In genomic region chr20:1894951-1895673, GRCh38 we compare ENCODE assay signal across 8 cellular contexts. TPM values are rescaled to one million over a fixed set of nuclear protein-coding genes. Genes with fewer than 3 reads are reported as not detected.
A peak's percentile ranks its signal among the peaks of the same experiment; 100 is the strongest.
DNase-seq lines count a peak whose midpoint lies in the region; ATAC-seq, FAIRE-seq and TF ChIP-seq lines count a peak whose summit lies in the region.

SIRPA (plus strand) TSS chr20:1895407; CDS start chr20:1895448, 41 bp downstream.

- peak within 1 kb of the TSS; percentile 59 for H3K4me3 ChIP-seq in AG09309 (ENCODE audit: control insufficient read depth, low read depth, low read length)
- H3K4me3 ChIP-seq in NT2/D1 (ENCODE audit: insufficient read length, low read depth) = peak within 1 kb of the TSS; percentile 57

- FAIRE-seq in GM12891 (lab: Jason Lieb, UNC) = no peak

- intact Hi-C loops in sciatic nerve (cut with DNase I) = loop anchor here (5.0 kb wide), 1 partner anchor 93 kb away; no protein-coding TSS in a partner anchor

- H3K9ac ChIP-seq in NT2/D1 (ENCODE audit: insufficient read length, low read depth) = peak within 1 kb of the TSS; percentile 69

- H3K9me3 ChIP-seq in NT2/D1 (ENCODE audit: insufficient read depth, low read length) = no peaks in the 10 kb centered on the region

- no peak for TF ChIP-seq CTCF in AG09309 (IDR thresholded peaks at IDR 0.05; ENCODE audit: control insufficient read depth, insufficient read depth, low read depth, low read length, missing control alignments)

- H3K27me3 ChIP-seq in NT2/D1 (ENCODE audit: insufficient read depth, insufficient read length) = peaks cover 19% of the 10 kb centered on the region

- H3K36me3 ChIP-seq in NT2/D1 (ENCODE audit: insufficient read depth, insufficient read length, low read length) = no peaks in the 10 kb centered on the region

- DNase-seq in AG09309 (ENCODE audit: low read depth) (no peak), GM12891 (ENCODE audit: insufficient read length, low spot score) (peak; percentile 62), NT2/D1 (ENCODE audit: low read depth, low spot score) (no peak), cerebellum (ENCODE audit: low spot score) (peak; percentile 84), iPS-NIHi7 (ENCODE audit: extremely low spot score) (peak; percentile 67), sciatic nerve (ENCODE audit: low spot score) (peak; percentile 84), T-helper 1 cell (no peak)

- H3K4me1 ChIP-seq in NT2/D1 (ENCODE audit: insufficient read depth, insufficient read length) = peaks cover 16% of the 10 kb centered on the region

- no peak for TF ChIP-seq POLR2A in GM12891 (IDR thresholded peaks at IDR 0.05; ENCODE audit: low read depth, low read length)

- peak; percentile 40 for ATAC-seq in sciatic nerve
- no peak for ATAC-seq in GM19023 (IDR thresholded peaks at IDR 0.05; ENCODE audit: unreplicated experiment)

TF ChIP-seq in GM12891, 5 proteins besides CTCF, POLR2A, EP300 and RAD21:
- TF ChIP-seq POLR2AphosphoS5 (IDR thresholded peaks at IDR 0.05; ENCODE audit: low read depth, low read length) (no peak), PAX5 (IDR thresholded peaks at IDR 0.05; ENCODE audit: insufficient read depth, low read length, severe bottlenecking) (no peak), SPI1 (IDR thresholded peaks at IDR 0.05; ENCODE audit: low read depth, low read length) (no peak), TAF1 (IDR thresholded peaks at IDR 0.05; ENCODE audit: low read depth, low read length) (no peak), POU2F2 (IDR thresholded peaks at IDR 0.05; ENCODE audit: low read depth, low read length) (no peak)

RNA-seq across cellular contexts. Expression of gene SIRPA, which starts in this region (rescaled TPM):
- 3.3 TPM for polyA plus RNA-seq in GM12891 (2012; ENCODE audit: low read depth, missing spikeins)
- total RNA-seq in cerebellum (8.0 TPM), sciatic nerve (55.5 TPM)

Comparison
In these comparisons a context has a peak if more than half of its experiments do, and no peak if none do; other contexts are left out.
1. DNase-seq: peak in GM12891 (single experiment), cerebellum (single experiment), iPS-NIHi7 (single experiment) and sciatic nerve (single experiment); none in AG09309 (single experiment), NT2/D1 (single experiment) and T-helper 1 cell (0 of 5).